Comparison of ENCODE assay signal across 19 cellular contexts in genomic region chr14:102371361-102371760, GRCh38.
"Had no signal": no experiment of that assay in that cellular context is flagged by ENCODE, and none has a peak within 500 bp of the region (broad histone marks: within the 10 kb centered on the region; RNA-seq: fewer than 3 reads in every experiment).

No MANE protein-coding gene starts in this region.

- H3K4me3 ChIP-seq: body of pancreas, esophagus muscularis mucosa, gastrocnemius medialis, sigmoid colon, smooth muscle cell had no signal

- ATAC-seq: activated CD8-positive, alpha-beta memory T cell treated with anti-CD3 and anti-CD28 coated beads, Interleukin-2, amount 10 ng/mL, durations not matched to agents 7 days and 5 days; activated CD8-positive, alpha-beta T cell treated with anti-CD3 and anti-CD28 coated beads for 36 hours; body of pancreas; effector memory CD8-positive, alpha-beta T cell; gastrocnemius medialis had no signal

- H3K9me3 ChIP-seq: body of pancreas, esophagus muscularis mucosa, gastrocnemius medialis, sigmoid colon had no signal

- DNase-seq: activated CD4-positive, alpha-beta T cell treated with anti-CD3 and anti-CD28 coated beads, Interleukin-2, amount 10 ng/mL, durations not matched to agents 24 days and 14 days; activated CD8-positive, alpha-beta memory T cell treated with anti-CD3 and anti-CD28 coated beads, Interleukin-2, amount 10 ng/mL, durations not matched to agents 7 days and 5 days; activated CD8-positive, alpha-beta T cell treated with anti-CD3 and anti-CD28 coated beads for 36 hours; activated effector memory CD4-positive, alpha-beta T cell treated with anti-CD3 and anti-CD28 coated beads, Interleukin-2, amount 50 U/mL, for 16 hours; activated naive CD4-positive, alpha-beta T cell treated with anti-CD3 and anti-CD28 coated beads, Interleukin-2, amount 10 ng/mL, durations not matched to agents 7 days and 5 days; activated T-cell treated with anti-CD3 and anti-CD28 coated beads for 4 hours; body of pancreas; effector memory CD8-positive, alpha-beta T cell; gastrocnemius medialis; hippocampal formation; left ventricle myocardium superior; midbrain; nephron progenitor cell; occipital lobe; sigmoid colon; stimulated activated CD4-positive, alpha-beta T cell treated with anti-CD3 and anti-CD28 coated beads, Interleukin-4, amount 100 ng/mL, for 1 hour; stimulated activated naive CD4-positive, alpha-beta T cell treated with Interleukin-2 at 50 U/mL for 16 hours had no signal

- H3K27me3 ChIP-seq: body of pancreas, esophagus muscularis mucosa, gastrocnemius medialis, sigmoid colon had no signal

- H3K9me3 Mint-ChIP-seq: activated CD4-positive, alpha-beta T cell treated with anti-CD3 and anti-CD28 coated beads, Interleukin-2, amount 10 ng/mL, durations not matched to agents 24 days and 14 days; activated CD8-positive, alpha-beta T cell treated with anti-CD3 and anti-CD28 coated beads for 36 hours; activated naive CD4-positive, alpha-beta T cell treated with anti-CD3 and anti-CD28 coated beads, Interleukin-2, amount 10 ng/mL, durations not matched to agents 7 days and 5 days; effector memory CD8-positive, alpha-beta T cell; nephron progenitor cell had no signal

- H3K27ac ChIP-seq: body of pancreas, esophagus muscularis mucosa, gastrocnemius medialis, sigmoid colon had no signal

- H3K27me3 Mint-ChIP-seq: activated CD4-positive, alpha-beta T cell treated with anti-CD3 and anti-CD28 coated beads, Interleukin-2, amount 10 ng/mL, durations not matched to agents 24 days and 14 days; activated CD8-positive, alpha-beta memory T cell treated with anti-CD3 and anti-CD28 coated beads, Interleukin-2, amount 10 ng/mL, durations not matched to agents 7 days and 5 days; activated CD8-positive, alpha-beta T cell treated with anti-CD3 and anti-CD28 coated beads for 36 hours; activated naive CD4-positive, alpha-beta T cell treated with anti-CD3 and anti-CD28 coated beads, Interleukin-2, amount 10 ng/mL, durations not matched to agents 7 days and 5 days; effector memory CD8-positive, alpha-beta T cell had no signal

- H3K4me3 Mint-ChIP-seq: activated CD4-positive, alpha-beta T cell treated with anti-CD3 and anti-CD28 coated beads, Interleukin-2, amount 10 ng/mL, durations not matched to agents 24 days and 14 days; activated CD8-positive, alpha-beta memory T cell treated with anti-CD3 and anti-CD28 coated beads, Interleukin-2, amount 10 ng/mL, durations not matched to agents 7 days and 5 days; activated CD8-positive, alpha-beta T cell treated with anti-CD3 and anti-CD28 coated beads for 36 hours; activated naive CD4-positive, alpha-beta T cell treated with anti-CD3 and anti-CD28 coated beads, Interleukin-2, amount 10 ng/mL, durations not matched to agents 7 days and 5 days; effector memory CD8-positive, alpha-beta T cell; nephron progenitor cell had no signal

- H3K36me3 Mint-ChIP-seq: activated CD8-positive, alpha-beta memory T cell treated with anti-CD3 and anti-CD28 coated beads, Interleukin-2, amount 10 ng/mL, durations not matched to agents 7 days and 5 days; activated naive CD4-positive, alpha-beta T cell treated with anti-CD3 and anti-CD28 coated beads, Interleukin-2, amount 10 ng/mL, durations not matched to agents 7 days and 5 days had no signal

- H3K27ac Mint-ChIP-seq: activated CD4-positive, alpha-beta T cell treated with anti-CD3 and anti-CD28 coated beads, Interleukin-2, amount 10 ng/mL, durations not matched to agents 24 days and 14 days; activated CD8-positive, alpha-beta memory T cell treated with anti-CD3 and anti-CD28 coated beads, Interleukin-2, amount 10 ng/mL, durations not matched to agents 7 days and 5 days; activated CD8-positive, alpha-beta T cell treated with anti-CD3 and anti-CD28 coated beads for 36 hours; activated naive CD4-positive, alpha-beta T cell treated with anti-CD3 and anti-CD28 coated beads, Interleukin-2, amount 10 ng/mL, durations not matched to agents 7 days and 5 days; effector memory CD8-positive, alpha-beta T cell; nephron progenitor cell had no signal
